Comparison of ENCODE assay signal across 1 cellular context in the genomic region with DNA sequence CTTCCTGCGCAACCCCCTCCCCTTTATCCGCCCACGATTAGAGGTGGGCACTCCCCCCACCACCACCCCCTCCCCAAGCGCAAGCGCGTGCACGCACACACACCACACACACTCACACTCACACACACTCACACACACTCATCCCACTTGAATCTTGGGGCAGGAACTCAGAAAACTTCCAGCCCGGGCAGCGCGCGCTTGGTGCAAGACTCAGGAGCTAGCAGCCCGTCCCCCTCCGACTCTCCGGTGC.
TF ChIP-seq lines count a peak whose summit lies in the region.

A gene (plus strand): TSS at position 170 of the 250 bp plus-strand sequence. CDS start 788 bp downstream, outside the sequence.

TF ChIP-seq in HepG2, 621 proteins besides CTCF, POLR2A, EP300 and RAD21 (continued from another document):
- TF ChIP-seq TCF7L2 (IDR thresholded peaks at IDR 0.05; ENCODE audit: low read depth, low read length) (no peak), RBM39 (IDR thresholded peaks at IDR 0.05; ENCODE audit: low read depth, low read length, poor library complexity, severe bottlenecking) (peak; percentile 13), ZFP90 (CRISPR knock-in tag; IDR thresholded peaks at IDR 0.05; ENCODE audit: borderline replicate concordance) (0 out of 2 replicates have a peak, but pooled peaks have one; percentile 4), KDM3A (CRISPR knock-in tag; IDR thresholded peaks at IDR 0.05; ENCODE audit: low read depth) (0 out of 2 replicates have a peak, but pooled peaks have one; percentile 6), GFI1 (CRISPR knock-in tag; IDR thresholded peaks at IDR 0.05; ENCODE audit: borderline replicate concordance) (0 out of 2 replicates have a peak, but pooled peaks have one; percentile 5), ZNF124 (CRISPR knock-in tag; IDR thresholded peaks at IDR 0.05) (no peak), ARNT2 (CRISPR knock-in tag; IDR thresholded peaks at IDR 0.05; ENCODE audit: low read depth) (peak; percentile 51; the same call in 1 of the 2 replicates), ZMAT3 (CRISPR knock-in tag; conservative IDR thresholded peaks at IDR 0.05) (no peak), NFYB (CRISPR knock-in tag; IDR thresholded peaks at IDR 0.05) (no peak), NFKB2 (CRISPR knock-in tag; IDR thresholded peaks at IDR 0.05; ENCODE audit: borderline replicate concordance) (peak; percentile 7; the same call in 1 of the 2 replicates), ZBTB42 (CRISPR knock-in tag; IDR thresholded peaks at IDR 0.05) (no peak), NFATC3 (CRISPR knock-in tag; IDR thresholded peaks at IDR 0.05) (no peak)
- TF ChIP-seq, protein P1, sequence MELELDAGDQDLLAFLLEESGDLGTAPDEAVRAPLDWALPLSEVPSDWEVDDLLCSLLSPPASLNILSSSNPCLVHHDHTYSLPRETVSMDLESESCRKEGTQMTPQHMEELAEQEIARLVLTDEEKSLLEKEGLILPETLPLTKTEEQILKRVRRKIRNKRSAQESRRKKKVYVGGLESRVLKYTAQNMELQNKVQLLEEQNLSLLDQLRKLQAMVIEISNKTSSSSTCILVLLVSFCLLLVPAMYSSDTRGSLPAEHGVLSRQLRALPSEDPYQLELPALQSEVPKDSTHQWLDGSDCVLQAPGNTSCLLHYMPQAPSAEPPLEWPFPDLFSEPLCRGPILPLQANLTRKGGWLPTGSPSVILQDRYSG (CRISPR knock-in tag; IDR thresholded peaks at IDR 0.05), result no peak; the same call in 1 of the 2 replicates
- TF ChIP-seq, protein P2, sequence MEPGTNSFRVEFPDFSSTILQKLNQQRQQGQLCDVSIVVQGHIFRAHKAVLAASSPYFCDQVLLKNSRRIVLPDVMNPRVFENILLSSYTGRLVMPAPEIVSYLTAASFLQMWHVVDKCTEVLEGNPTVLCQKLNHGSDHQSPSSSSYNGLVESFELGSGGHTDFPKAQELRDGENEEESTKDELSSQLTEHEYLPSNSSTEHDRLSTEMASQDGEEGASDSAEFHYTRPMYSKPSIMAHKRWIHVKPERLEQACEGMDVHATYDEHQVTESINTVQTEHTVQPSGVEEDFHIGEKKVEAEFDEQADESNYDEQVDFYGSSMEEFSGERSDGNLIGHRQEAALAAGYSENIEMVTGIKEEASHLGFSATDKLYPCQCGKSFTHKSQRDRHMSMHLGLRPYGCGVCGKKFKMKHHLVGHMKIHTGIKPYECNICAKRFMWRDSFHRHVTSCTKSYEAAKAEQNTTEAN (CRISPR knock-in tag; conservative IDR thresholded peaks at IDR 0.05), result peak; percentile 91
- TF ChIP-seq, protein P3, sequence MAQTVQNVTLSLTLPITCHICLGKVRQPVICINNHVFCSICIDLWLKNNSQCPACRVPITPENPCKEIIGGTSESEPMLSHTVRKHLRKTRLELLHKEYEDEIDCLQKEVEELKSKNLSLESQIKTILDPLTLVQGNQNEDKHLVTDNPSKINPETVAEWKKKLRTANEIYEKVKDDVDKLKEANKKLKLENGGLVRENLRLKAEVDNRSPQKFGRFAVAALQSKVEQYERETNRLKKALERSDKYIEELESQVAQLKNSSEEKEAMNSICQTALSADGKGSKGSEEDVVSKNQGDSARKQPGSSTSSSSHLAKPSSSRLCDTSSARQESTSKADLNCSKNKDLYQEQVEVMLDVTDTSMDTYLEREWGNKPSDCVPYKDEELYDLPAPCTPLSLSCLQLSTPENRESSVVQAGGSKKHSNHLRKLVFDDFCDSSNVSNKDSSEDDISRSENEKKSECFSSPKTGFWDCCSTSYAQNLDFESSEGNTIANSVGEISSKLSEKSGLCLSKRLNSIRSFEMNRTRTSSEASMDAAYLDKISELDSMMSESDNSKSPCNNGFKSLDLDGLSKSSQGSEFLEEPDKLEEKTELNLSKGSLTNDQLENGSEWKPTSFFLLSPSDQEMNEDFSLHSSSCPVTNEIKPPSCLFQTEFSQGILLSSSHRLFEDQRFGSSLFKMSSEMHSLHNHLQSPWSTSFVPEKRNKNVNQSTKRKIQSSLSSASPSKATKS (CRISPR knock-in tag; IDR thresholded peaks at IDR 0.05), result no peak
